23 cellular contexts compared by ENCODE assay signal in genomic region chr2:44620189-44620990, GRCh38.
DNase-seq lines count a peak whose midpoint lies in the region; FAIRE-seq and TF ChIP-seq lines count a peak whose summit lies in the region.
"Had no signal": no experiment of that assay in that cellular context is flagged by ENCODE, and none has a peak within 500 bp of the region (broad histone marks: within the 10 kb centered on the region; RNA-seq: fewer than 3 reads in every experiment).

No MANE protein-coding gene starts in this region.

- no peaks in the 10 kb centered on the region for H4K20me1 ChIP-seq in OCI-LY7 (ENCODE audit: insufficient read depth, low read length)

- H3K9me3 ChIP-seq in OCI-LY7 (ENCODE audit: low read length): no peaks in the 10 kb centered on the region
- H3K9me3 ChIP-seq in small intestine (ENCODE audit: control insufficient read depth, low read depth): no peaks in the 10 kb centered on the region
- H3K9me3 ChIP-seq: heart left ventricle, pancreas, transverse colon had no signal

- CTCF ChIA-PET in OCI-LY7 (lab: Charles Lee; ENCODE audit: unreplicated experiment): no interaction called here

- H3K27me3 ChIP-seq in small intestine (ENCODE audit: control insufficient read depth in 2 of 2, insufficient read depth in 2 of 2, low read length in 2 of 2): no peaks in the 10 kb centered on the region
- H3K27me3 ChIP-seq: heart left ventricle, pancreas, transverse colon had no signal

- H3K36me3 ChIP-seq in OCI-LY7 (ENCODE audit: insufficient read depth, low read length): no peaks in the 10 kb centered on the region
- no peaks in the 10 kb centered on the region for H3K36me3 ChIP-seq in small intestine (ENCODE audit: control insufficient read depth in 2 of 2, insufficient read depth in 2 of 2, low read length in 2 of 2)
- H3K36me3 ChIP-seq: heart left ventricle, left ventricle myocardium inferior, pancreas, transverse colon had no signal

- H3K9me2 ChIP-seq in OCI-LY7 (ENCODE audit: insufficient read depth, low read length): no peaks in the 10 kb centered on the region

- 77 to 98% (median 85%) methylated on average over 2 of the region's 2 CpGs for WGBS in small intestine, 3 donors

- BruUV-seq in OCI-LY7 (replicated peaks; lab: Mats Ljungman, UMichigan): no TSS peak

- intact Hi-C loops in OCI-LY7 (cut with micrococcal nuclease; ENCODE audit: unreplicated experiment): no loop called here

- peak; percentile 25; the same call in 1 of the 2 replicates for TF ChIP-seq CTCF in OCI-LY7 (conservative IDR thresholded peaks at IDR 0.05; ENCODE audit: low read length)

- H3K79me2 ChIP-seq in OCI-LY7 (ENCODE audit: insufficient read depth, low read depth, low read length): no peaks in the 10 kb centered on the region

- FAIRE-seq in small intestine (lab: Jason Lieb, UNC): no peak
- FAIRE-seq: endothelial cell of umbilical vein, pancreas had no signal

- H3K4me2 ChIP-seq in OCI-LY7 (ENCODE audit: low read length): no peak overlapping the region

- POLR2A ChIA-PET in OCI-LY7 (lab: Charles Lee): no interaction called here

- H2AFZ ChIP-seq in OCI-LY7 (ENCODE audit: low read length): no peak overlapping the region

- H3K27ac ChIP-seq in OCI-LY7 (ENCODE audit: low read depth, low read length, poor library complexity, severe bottlenecking) (no peak overlapping the region), small intestine (ENCODE audit: low read depth in 1 of 2, low read length in 1 of 2) (no peak overlapping the region)
- H3K27ac ChIP-seq: 22Rv1, heart left ventricle, HL-60, left ventricle myocardium inferior, pancreas, transverse colon had no signal

- H3K4me3 ChIP-seq in OCI-LY7 (ENCODE audit: low read depth, low read length, poor library complexity, severe bottlenecking) (no peak overlapping the region), small intestine (ENCODE audit: low read depth in 1 of 2, low read length in 2 of 2) (no peak overlapping the region)
- H3K4me3 ChIP-seq: heart left ventricle, left ventricle myocardium inferior, pancreas, transverse colon had no signal

- H3K4me1 ChIP-seq in OCI-LY7 (ENCODE audit: insufficient read depth, low read length, poor library complexity, severe bottlenecking) (peaks cover 27% of the 10 kb centered on the region), small intestine (ENCODE audit: control insufficient read depth in 2 of 2, insufficient read depth in 1 of 2, low read depth in 1 of 2, low read length in 1 of 2) (no peaks in the 10 kb centered on the region)
- H3K4me1 ChIP-seq: pancreas, transverse colon had no signal

- DNase-seq in DMS 273 (lab: John Stamatoyannopoulos, UW; ENCODE audit: unreplicated experiment) (peak; percentile 28), DMS 273 treated with DMSO at 0.1 percent for 48 hours (lab: John Stamatoyannopoulos, UW) (no peak), HT-29 (ENCODE audit: low spot score) (peak; percentile 16), OCI-LY7 (ENCODE audit: low spot score) (no peak), kidney tubule cell (ENCODE audit: low spot score) (peak; percentile 48), dermis blood vessel endothelial cell (no peak), NCI-H1092 treated with DMSO at 0.1 percent for 48 hours (lab: John Stamatoyannopoulos, UW) (no peak), small intestine (no peak)
- DNase-seq: activated CD4-positive, alpha-beta T cell treated with anti-CD3 and anti-CD28 coated beads for 36 hours; activated naive CD4-positive, alpha-beta T cell treated with anti-CD3 and anti-CD28 coated beads, Interleukin-2, amount 10 ng/mL, durations not matched to agents 7 days and 5 days; activated T-cell treated with anti-CD3 and anti-CD28 coated beads, Interleukin-2, amount 50 U/mL, for 72 hours; GOT3; heart left ventricle; left ventricle myocardium inferior; MM.1S; NCI-H1694 treated with DMSO at 0.1 percent for 48 hours; NCI-H226; pancreas; stimulated activated CD4-positive, alpha-beta T cell treated with anti-CD3 and anti-CD28 coated beads, Interleukin-15, amount 100 ng/mL, for 24 hours; transverse colon had no signal

Comparison
In these comparisons a context has a peak if more than half of its experiments do, and no peak if none do; other contexts are left out.
1. DNase-seq: peak in DMS 273 (single experiment), HT-29 (single experiment) and kidney tubule cell (single experiment); none in DMS 273 treated with DMSO at 0.1 percent for 48 hours (single experiment), OCI-LY7 (single experiment), dermis blood vessel endothelial cell (single experiment), NCI-H1092 treated with DMSO at 0.1 percent for 48 hours (single experiment) and small intestine (single experiment).